ENCODE assay signal across 18 cellular contexts in genomic region chr7:4162845-4163564, GRCh38.
DNase-seq lines count a peak whose midpoint lies in the region; ATAC-seq and TF ChIP-seq lines count a peak whose summit lies in the region.
"Had no signal": no experiment of that assay in that cellular context is flagged by ENCODE, and none has a peak within 500 bp of the region (broad histone marks: within the 10 kb centered on the region; RNA-seq: fewer than 3 reads in every experiment).

No MANE protein-coding gene starts in this region.

- no peak overlapping the region for H3K4me3 ChIP-seq in body of pancreas
- H3K4me3 ChIP-seq: GM23248, SJSA1 had no signal

- TF ChIP-seq POLR2A in body of pancreas (IDR thresholded peaks at IDR 0.05): no peak

- H3K4me1 Mint-ChIP-seq in MCF 10A (ENCODE audit: insufficient read depth, unreplicated experiment): peaks cover 9% of the 10 kb centered on the region
- H3K4me1 Mint-ChIP-seq: B cell had no signal

- WGBS in body of pancreas, 2 donors: 58 to 68% methylated on average over 14 of the region's 14 CpGs

- no peak overlapping the region for H3K27ac Mint-ChIP-seq in MCF 10A (ENCODE audit: low read depth, unreplicated experiment)
- H3K27ac Mint-ChIP-seq: B cell; CD4-positive, alpha-beta T cell; HFFc6 had no signal

- H3K27me3 ChIP-seq in body of pancreas: no peaks in the 10 kb centered on the region
- H3K27me3 ChIP-seq: SJSA1 had no signal

- H3K9me3 ChIP-seq in body of pancreas: no peaks in the 10 kb centered on the region
- H3K9me3 ChIP-seq: SJSA1 had no signal

- H3K27ac ChIP-seq in body of pancreas: peak overlapping the region; percentile 44 to 83 (median 50)
- H3K27ac ChIP-seq: GM23248, SJSA1 had no signal

- no peaks in the 10 kb centered on the region for H3K9me3 Mint-ChIP-seq in MCF 10A (ENCODE audit: unreplicated experiment)
- H3K9me3 Mint-ChIP-seq: CD4-positive, alpha-beta T cell had no signal

- CTCF ChIA-PET in MCF 10A (lab: Yijun Ruan, JAX): no interaction called here

- ATAC-seq in body of pancreas (peak; percentile 85), left lobe of liver (peak; percentile 31), sciatic nerve (peak; percentile 29)

- no peaks in the 10 kb centered on the region for H3K36me3 ChIP-seq in body of pancreas (replicated peaks in 1 of 2; ENCODE audit: insufficient read depth in 1 of 2, low read depth in 2 of 2)

- POLR2A ChIA-PET in MCF 10A (lab: Yijun Ruan, JAX): interaction anchor here (0.5 kb wide), 1 partner anchor 108 kb away, joined by 3 read pairs; no protein-coding TSS in a partner anchor

- intact Hi-C loops in body of pancreas (cut with DNase I) (no loop called here), sciatic nerve (cut with DNase I) (no loop called here), MCF 10A (cut with micrococcal nuclease) (no loop called here)

- no TSS peak for BruUV-seq in MCF 10A (replicated peaks; lab: Mats Ljungman, UMichigan)

- H3K36me3 Mint-ChIP-seq in MCF 10A (ENCODE audit: insufficient read depth, unreplicated experiment): no peaks in the 10 kb centered on the region

- no peak for TF ChIP-seq CTCF in body of pancreas (IDR thresholded peaks at IDR 0.05)
- TF ChIP-seq CTCF in MCF 10A (IDR thresholded peaks at IDR 0.05; ENCODE audit: unreplicated experiment): no peak

- DNase-seq in LHCN-M2 (ENCODE audit: low read depth): peak; percentile 34
- DNase-seq in body of pancreas: peak; percentile 68 to 93 (median 84)
- DNase-seq in left lobe of liver (ENCODE audit: low spot score): no peak
- DNase-seq in sciatic nerve (ENCODE audit: low spot score): no peak
- DNase-seq in NCI-H1048 (lab: John Stamatoyannopoulos, UW): no peak
- DNase-seq in MCF 10A (ENCODE audit: unreplicated experiment): no peak
- no peak for DNase-seq in SK-N-DZ (ENCODE audit: low spot score)
- DNase-seq: CD4-positive, alpha-beta T cell; GM23248; HFFc6; KBM-7; NCI-H1105; NCI-H526; NK-92 treated with Interleukin-12 subunit alpha and Interleukin-12 subunit beta, amount 100 ng/mL, for 24 hours; OCI-M1; RPMI8226 had no signal

- H3K27me3 Mint-ChIP-seq in MCF 10A (ENCODE audit: insufficient read depth, unreplicated experiment): no peaks in the 10 kb centered on the region
- H3K27me3 Mint-ChIP-seq: B cell; CD4-positive, alpha-beta T cell had no signal

- H3K4me1 ChIP-seq in body of pancreas: peaks cover 24% of the 10 kb centered on the region
- H3K4me1 ChIP-seq: SJSA1 had no signal

- no peak overlapping the region for H3K4me3 Mint-ChIP-seq in MCF 10A (ENCODE audit: unreplicated experiment)
- H3K4me3 Mint-ChIP-seq: B cell; CD4-positive, alpha-beta T cell; HFFc6 had no signal

Comparison
In these comparisons a context has a peak if more than half of its experiments do, and no peak if none do; other contexts are left out.
1. DNase-seq: peak in LHCN-M2 (single experiment) and body of pancreas (4 of 4); none in left lobe of liver (single experiment), sciatic nerve (single experiment), NCI-H1048 (single experiment), MCF 10A (single experiment) and SK-N-DZ (single experiment).
2. ATAC-seq: peak in every context shown above with its lines; median percentile 85 in body of pancreas; 31 in left lobe of liver; 29 in sciatic nerve.